Comparison of ENCODE assay signal across 1 cellular context in the genomic region with DNA sequence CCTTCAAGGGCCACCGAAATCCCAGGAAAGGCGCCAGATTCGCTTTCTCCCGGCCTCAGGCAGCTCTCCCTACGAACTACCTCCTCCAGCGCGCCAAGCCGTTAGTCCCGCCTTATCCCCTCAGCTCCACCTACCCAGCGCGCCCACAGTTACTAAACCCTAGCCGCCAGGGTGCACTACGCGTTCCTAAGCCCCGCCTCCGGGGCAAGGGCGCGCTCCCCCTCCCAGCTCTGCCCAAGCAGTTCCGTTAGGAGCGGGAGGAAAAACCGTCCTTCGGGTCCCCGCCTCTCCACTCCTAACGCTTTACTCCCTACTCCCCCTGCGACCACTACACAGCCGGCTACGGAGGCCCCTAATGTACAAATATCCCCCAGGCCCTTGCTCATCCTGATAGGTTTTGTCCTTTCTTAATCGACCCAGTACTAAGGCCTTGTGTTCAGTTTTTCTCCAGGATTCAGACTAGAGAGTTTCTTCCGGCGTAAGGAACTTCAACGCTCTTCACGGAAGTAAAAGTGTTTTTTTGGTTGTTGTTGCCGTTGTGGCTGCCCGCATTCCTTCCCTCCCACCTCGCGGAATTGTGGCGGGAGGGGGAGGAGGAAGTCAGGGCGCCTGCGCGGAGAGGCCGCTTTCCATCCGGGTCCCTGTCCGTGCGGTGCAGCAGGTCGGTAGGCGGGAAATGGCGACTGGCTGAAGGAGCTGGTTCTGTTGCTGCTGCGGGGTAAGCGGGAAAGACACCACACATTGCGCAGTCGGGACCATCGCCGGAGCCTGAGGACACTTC.
TF ChIP-seq lines count a peak whose summit lies in the region.

A gene (plus strand): TSS at position 655 of the 781 bp plus-strand sequence. CDS start 31,386 bp downstream, outside the sequence.

TF ChIP-seq in HepG2, 621 proteins besides CTCF, POLR2A, EP300 and RAD21 (continued from another document and continues in another):
- TF ChIP-seq, protein P1, sequence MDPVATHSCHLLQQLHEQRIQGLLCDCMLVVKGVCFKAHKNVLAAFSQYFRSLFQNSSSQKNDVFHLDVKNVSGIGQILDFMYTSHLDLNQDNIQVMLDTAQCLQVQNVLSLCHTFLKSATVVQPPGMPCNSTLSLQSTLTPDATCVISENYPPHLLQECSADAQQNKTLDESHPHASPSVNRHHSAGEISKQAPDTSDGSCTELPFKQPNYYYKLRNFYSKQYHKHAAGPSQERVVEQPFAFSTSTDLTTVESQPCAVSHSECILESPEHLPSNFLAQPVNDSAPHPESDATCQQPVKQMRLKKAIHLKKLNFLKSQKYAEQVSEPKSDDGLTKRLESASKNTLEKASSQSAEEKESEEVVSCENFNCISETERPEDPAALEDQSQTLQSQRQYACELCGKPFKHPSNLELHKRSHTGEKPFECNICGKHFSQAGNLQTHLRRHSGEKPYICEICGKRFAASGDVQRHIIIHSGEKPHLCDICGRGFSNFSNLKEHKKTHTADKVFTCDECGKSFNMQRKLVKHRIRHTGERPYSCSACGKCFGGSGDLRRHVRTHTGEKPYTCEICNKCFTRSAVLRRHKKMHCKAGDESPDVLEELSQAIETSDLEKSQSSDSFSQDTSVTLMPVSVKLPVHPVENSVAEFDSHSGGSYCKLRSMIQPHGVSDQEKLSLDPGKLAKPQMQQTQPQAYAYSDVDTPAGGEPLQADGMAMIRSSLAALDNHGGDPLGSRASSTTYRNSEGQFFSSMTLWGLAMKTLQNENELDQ (CRISPR knock-in tag; IDR thresholded peaks at IDR 0.05; ENCODE audit: borderline replicate concordance), result no peak
- TF ChIP-seq, protein P2, sequence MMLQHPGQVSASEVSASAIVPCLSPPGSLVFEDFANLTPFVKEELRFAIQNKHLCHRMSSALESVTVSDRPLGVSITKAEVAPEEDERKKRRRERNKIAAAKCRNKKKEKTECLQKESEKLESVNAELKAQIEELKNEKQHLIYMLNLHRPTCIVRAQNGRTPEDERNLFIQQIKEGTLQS (CRISPR knock-in tag; IDR thresholded peaks at IDR 0.05), result no peak; the same call in 1 of the 2 replicates
- TF ChIP-seq ZNF441 (CRISPR knock-in tag; IDR thresholded peaks at IDR 0.05; ENCODE audit: borderline replicate concordance) (peak; percentile 76), TRIM24 (CRISPR knock-in tag; IDR thresholded peaks at IDR 0.05) (no peak), HOXA9 (CRISPR knock-in tag; IDR thresholded peaks at IDR 0.05; ENCODE audit: borderline replicate concordance) (no peak), CHD4 (IDR thresholded peaks at IDR 0.05; ENCODE audit: borderline replicate concordance, low read length) (no peak), TGIF2 (CRISPR knock-in tag; IDR thresholded peaks at IDR 0.05) (no peak; the same call in 1 of the 2 replicates), BRCA1 (CRISPR knock-in tag; IDR thresholded peaks at IDR 0.05) (no peak), REPIN1 (CRISPR knock-in tag; IDR thresholded peaks at IDR 0.05; ENCODE audit: borderline replicate concordance, low read depth) (peak; percentile 28), ZNF234 (CRISPR knock-in tag; conservative IDR thresholded peaks at IDR 0.05) (no peak), KDM6A (CRISPR knock-in tag; IDR thresholded peaks at IDR 0.05; ENCODE audit: low read depth) (no peak), MBNL3 (CRISPR knock-in tag; conservative IDR thresholded peaks at IDR 0.05) (no peak), ZNF24 (IDR thresholded peaks at IDR 0.05) (0 out of 2 replicates have a peak, but pooled peaks have one; percentile 14), MYNN (CRISPR knock-in tag; IDR thresholded peaks at IDR 0.05; ENCODE audit: low read depth) (no peak; the same call in 1 of the 2 replicates), ZNF350 (CRISPR knock-in tag; IDR thresholded peaks at IDR 0.05; ENCODE audit: borderline replicate concordance, low read depth) (peak; percentile 90)
- TF ChIP-seq, protein P3, sequence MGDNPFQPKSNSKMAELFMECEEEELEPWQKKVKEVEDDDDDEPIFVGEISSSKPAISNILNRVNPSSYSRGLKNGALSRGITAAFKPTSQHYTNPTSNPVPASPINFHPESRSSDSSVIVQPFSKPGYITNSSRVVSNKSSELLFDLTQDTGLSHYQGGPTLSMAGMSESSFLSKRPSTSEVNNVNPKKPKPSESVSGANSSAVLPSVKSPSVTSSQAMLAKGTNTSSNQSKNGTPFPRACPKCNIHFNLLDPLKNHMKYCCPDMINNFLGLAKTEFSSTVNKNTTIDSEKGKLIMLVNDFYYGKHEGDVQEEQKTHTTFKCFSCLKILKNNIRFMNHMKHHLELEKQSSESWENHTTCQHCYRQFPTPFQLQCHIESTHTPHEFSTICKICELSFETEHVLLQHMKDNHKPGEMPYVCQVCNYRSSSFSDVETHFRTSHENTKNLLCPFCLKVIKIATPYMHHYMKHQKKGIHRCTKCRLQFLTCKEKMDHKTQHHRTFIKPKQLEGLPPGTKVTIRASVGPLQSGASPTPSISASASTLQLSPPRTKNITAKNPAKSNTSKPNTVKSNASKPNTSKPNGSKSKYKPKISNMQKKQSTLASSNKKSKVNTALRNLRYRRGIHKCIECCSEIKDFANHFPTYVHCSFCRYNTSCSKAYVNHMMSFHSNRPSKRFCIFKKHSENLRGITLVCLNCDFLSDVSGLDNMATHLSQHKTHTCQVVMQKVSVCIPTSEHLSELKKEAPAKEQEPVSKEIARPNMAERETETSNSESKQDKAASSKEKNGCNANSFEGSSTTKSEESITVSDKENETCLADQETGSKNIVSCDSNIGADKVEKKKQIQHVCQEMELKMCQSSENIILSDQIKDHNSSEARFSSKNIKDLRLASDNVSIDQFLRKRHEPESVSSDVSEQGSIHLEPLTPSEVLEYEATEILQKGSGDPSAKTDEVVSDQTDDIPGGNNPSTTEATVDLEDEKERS (CRISPR knock-in tag; IDR thresholded peaks at IDR 0.05), result no peak
- TF ChIP-seq, protein P4, sequence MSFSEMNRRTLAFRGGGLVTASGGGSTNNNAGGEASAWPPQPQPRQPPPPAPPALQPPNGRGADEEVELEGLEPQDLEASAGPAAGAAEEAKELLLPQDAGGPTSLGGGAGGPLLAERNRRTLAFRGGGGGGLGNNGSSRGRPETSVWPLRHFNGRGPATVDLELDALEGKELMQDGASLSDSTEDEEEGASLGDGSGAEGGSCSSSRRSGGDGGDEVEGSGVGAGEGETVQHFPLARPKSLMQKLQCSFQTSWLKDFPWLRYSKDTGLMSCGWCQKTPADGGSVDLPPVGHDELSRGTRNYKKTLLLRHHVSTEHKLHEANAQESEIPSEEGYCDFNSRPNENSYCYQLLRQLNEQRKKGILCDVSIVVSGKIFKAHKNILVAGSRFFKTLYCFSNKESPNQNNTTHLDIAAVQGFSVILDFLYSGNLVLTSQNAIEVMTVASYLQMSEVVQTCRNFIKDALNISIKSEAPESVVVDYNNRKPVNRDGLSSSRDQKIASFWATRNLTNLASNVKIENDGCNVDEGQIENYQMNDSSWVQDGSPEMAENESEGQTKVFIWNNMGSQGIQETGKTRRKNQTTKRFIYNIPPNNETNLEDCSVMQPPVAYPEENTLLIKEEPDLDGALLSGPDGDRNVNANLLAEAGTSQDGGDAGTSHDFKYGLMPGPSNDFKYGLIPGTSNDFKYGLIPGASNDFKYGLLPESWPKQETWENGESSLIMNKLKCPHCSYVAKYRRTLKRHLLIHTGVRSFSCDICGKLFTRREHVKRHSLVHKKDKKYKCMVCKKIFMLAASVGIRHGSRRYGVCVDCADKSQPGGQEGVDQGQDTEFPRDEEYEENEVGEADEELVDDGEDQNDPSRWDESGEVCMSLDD (CRISPR knock-in tag; IDR thresholded peaks at IDR 0.05; ENCODE audit: borderline replicate concordance), result 0 out of 2 replicates have a peak, but pooled peaks have one; percentile 26
- TF ChIP-seq, protein P5, sequence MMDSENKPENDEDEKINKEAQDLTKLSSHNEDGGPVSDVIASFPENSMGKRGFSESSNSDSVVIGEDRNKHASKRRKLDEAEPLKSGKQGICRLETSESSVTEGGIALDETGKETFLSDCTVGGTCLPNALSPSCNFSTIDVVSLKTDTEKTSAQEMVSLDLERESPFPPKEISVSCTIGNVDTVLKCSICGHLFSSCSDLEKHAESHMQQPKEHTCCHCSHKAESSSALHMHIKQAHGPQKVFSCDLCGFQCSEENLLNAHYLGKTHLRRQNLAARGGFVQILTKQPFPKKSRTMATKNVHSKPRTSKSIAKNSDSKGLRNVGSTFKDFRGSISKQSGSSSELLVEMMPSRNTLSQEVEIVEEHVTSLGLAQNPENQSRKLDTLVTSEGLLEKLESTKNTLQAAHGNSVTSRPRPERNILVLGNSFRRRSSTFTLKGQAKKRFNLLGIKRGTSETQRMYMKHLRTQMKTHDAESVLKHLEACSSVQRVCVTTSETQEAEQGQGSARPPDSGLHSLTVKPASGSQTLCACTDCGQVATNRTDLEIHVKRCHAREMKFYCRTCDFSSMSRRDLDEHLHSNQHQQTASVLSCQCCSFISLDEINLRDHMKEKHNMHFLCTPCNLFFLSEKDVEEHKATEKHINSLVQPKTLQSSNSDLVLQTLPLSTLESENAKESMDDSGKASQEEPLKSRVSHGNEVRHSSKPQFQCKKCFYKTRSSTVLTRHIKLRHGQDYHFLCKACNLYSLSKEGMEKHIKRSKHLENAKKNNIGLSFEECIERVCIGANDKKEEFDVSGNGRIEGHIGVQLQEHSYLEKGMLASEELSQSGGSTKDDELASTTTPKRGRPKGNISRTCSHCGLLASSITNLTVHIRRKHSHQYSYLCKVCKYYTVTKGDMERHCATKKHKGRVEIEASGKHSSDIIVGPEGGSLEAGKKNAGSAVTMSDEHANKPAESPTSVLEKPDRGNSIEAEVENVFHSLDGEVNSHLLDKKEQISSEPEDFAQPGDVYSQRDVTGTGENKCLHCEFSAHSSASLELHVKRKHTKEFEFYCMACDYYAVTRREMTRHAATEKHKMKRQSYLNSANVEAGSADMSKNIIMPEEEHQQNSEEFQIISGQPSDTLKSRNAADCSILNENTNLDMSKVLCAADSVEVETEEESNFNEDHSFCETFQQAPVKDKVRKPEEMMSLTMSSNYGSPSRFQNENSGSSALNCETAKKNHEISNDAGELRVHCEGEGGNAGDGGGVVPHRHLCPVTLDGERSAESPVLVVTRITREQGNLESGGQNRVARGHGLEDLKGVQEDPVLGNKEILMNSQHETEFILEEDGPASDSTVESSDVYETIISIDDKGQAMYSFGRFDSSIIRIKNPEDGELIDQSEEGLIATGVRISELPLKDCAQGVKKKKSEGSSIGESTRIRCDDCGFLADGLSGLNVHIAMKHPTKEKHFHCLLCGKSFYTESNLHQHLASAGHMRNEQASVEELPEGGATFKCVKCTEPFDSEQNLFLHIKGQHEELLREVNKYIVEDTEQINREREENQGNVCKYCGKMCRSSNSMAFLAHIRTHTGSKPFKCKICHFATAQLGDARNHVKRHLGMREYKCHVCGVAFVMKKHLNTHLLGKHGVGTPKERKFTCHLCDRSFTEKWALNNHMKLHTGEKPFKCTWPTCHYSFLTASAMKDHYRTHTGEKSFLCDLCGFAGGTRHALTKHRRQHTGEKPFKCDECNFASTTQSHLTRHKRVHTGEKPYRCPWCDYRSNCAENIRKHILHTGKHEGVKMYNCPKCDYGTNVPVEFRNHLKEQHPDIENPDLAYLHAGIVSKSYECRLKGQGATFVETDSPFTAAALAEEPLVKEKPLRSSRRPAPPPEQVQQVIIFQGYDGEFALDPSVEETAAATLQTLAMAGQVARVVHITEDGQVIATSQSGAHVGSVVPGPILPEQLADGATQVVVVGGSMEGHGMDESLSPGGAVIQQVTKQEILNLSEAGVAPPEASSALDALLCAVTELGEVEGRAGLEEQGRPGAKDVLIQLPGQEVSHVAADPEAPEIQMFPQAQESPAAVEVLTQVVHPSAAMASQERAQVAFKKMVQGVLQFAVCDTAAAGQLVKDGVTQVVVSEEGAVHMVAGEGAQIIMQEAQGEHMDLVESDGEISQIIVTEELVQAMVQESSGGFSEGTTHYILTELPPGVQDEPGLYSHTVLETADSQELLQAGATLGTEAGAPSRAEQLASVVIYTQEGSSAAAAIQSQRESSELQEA (CRISPR knock-in tag; IDR thresholded peaks at IDR 0.05; ENCODE audit: not compliant biosample characterization), result peak; percentile 57
- TF ChIP-seq, protein P6, sequence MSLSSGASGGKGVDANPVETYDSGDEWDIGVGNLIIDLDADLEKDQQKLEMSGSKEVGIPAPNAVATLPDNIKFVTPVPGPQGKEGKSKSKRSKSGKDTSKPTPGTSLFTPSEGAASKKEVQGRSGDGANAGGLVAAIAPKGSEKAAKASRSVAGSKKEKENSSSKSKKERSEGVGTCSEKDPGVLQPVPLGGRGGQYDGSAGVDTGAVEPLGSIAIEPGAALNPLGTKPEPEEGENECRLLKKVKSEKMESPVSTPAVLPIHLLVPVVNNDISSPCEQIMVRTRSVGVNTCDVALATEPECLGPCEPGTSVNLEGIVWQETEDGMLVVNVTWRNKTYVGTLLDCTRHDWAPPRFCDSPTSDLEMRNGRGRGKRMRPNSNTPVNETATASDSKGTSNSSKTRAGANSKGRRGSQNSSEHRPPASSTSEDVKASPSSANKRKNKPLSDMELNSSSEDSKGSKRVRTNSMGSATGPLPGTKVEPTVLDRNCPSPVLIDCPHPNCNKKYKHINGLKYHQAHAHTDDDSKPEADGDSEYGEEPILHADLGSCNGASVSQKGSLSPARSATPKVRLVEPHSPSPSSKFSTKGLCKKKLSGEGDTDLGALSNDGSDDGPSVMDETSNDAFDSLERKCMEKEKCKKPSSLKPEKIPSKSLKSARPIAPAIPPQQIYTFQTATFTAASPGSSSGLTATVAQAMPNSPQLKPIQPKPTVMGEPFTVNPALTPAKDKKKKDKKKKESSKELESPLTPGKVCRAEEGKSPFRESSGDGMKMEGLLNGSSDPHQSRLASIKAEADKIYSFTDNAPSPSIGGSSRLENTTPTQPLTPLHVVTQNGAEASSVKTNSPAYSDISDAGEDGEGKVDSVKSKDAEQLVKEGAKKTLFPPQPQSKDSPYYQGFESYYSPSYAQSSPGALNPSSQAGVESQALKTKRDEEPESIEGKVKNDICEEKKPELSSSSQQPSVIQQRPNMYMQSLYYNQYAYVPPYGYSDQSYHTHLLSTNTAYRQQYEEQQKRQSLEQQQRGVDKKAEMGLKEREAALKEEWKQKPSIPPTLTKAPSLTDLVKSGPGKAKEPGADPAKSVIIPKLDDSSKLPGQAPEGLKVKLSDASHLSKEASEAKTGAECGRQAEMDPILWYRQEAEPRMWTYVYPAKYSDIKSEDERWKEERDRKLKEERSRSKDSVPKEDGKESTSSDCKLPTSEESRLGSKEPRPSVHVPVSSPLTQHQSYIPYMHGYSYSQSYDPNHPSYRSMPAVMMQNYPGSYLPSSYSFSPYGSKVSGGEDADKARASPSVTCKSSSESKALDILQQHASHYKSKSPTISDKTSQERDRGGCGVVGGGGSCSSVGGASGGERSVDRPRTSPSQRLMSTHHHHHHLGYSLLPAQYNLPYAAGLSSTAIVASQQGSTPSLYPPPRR (CRISPR knock-in tag; IDR thresholded peaks at IDR 0.05; ENCODE audit: borderline replicate concordance), result no peak
- TF ChIP-seq, protein P7, sequence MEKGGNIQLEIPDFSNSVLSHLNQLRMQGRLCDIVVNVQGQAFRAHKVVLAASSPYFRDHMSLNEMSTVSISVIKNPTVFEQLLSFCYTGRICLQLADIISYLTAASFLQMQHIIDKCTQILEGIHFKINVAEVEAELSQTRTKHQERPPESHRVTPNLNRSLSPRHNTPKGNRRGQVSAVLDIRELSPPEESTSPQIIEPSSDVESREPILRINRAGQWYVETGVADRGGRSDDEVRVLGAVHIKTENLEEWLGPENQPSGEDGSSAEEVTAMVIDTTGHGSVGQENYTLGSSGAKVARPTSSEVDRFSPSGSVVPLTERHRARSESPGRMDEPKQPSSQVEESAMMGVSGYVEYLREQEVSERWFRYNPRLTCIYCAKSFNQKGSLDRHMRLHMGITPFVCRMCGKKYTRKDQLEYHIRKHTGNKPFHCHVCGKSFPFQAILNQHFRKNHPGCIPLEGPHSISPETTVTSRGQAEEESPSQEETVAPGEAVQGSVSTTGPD (CRISPR knock-in tag; IDR thresholded peaks at IDR 0.05), result no peak
